10 cellular contexts compared by ENCODE assay signal in genomic region chrX:37745835-37746234, GRCh38. TPM values are rescaled to one million over a fixed set of nuclear protein-coding genes. Genes with fewer than 3 reads are reported as not detected.
DNase-seq lines count a peak whose midpoint lies in the region; ATAC-seq and TF ChIP-seq lines count a peak whose summit lies in the region.
"Had no signal": no experiment of that assay in that cellular context is flagged by ENCODE, and none has a peak within 500 bp of the region (broad histone marks: within the 10 kb centered on the region; RNA-seq: fewer than 3 reads in every experiment).

No MANE protein-coding gene starts in this region.

- TF ChIP-seq CTCF in tibial nerve (IDR thresholded peaks at IDR 0.05) (no peak), chondrocyte (IDR thresholded peaks at IDR 0.05) (no peak), ascending aorta (IDR thresholded peaks at IDR 0.05) (no peak)

- POLR2A ChIA-PET in activated CD8-positive, alpha-beta T cell treated with anti-CD3 and anti-CD28 coated beads, Interleukin-2, amount 10 ng/mL, durations not matched to agents 7 days and 5 days (lab: Charles Lee) = interaction anchor here (1.5 to 1.9 kb wide), 3 partner anchors 9 to 581 kb away, joined by 4 to 10 read pairs (median 4); partner anchors contain the start of gene RPGR

- intact Hi-C loops in ascending aorta (cut with DNase I) = loop anchor here (5.0 to 10.0 kb wide), 3 partner anchors 81 to 419 kb away; no protein-coding TSS in a partner anchor

- H3K27me3 Mint-ChIP-seq in activated CD8-positive, alpha-beta T cell treated with anti-CD3 and anti-CD28 coated beads, Interleukin-2, amount 10 ng/mL, durations not matched to agents 7 days and 5 days (ENCODE audit: low read depth) = peaks cover 6% of the 10 kb centered on the region
- H3K27me3 Mint-ChIP-seq in chondrocyte (ENCODE audit: low read depth) = peaks cover 10% of the 10 kb centered on the region

- H3K4me1 Mint-ChIP-seq in activated CD8-positive, alpha-beta T cell treated with anti-CD3 and anti-CD28 coated beads, Interleukin-2, amount 10 ng/mL, durations not matched to agents 7 days and 5 days (ENCODE audit: low read depth) = peaks cover 18% of the 10 kb centered on the region
- H3K4me1 Mint-ChIP-seq in chondrocyte (ENCODE audit: low read depth) = no peaks in the 10 kb centered on the region
- H3K4me1 Mint-ChIP-seq: neural crest cell had no signal

- H3K27me3 ChIP-seq in tibial nerve (peaks cover 0 to 5% of the 10 kb centered on the region in 2 donors), ascending aorta (no peaks in the 10 kb centered on the region)
- H3K27me3 ChIP-seq: adrenal gland had no signal

- no peak for TF ChIP-seq POLR2A in tibial nerve (IDR thresholded peaks at IDR 0.05)

- no peaks in the 10 kb centered on the region for H3K9me3 Mint-ChIP-seq in activated CD8-positive, alpha-beta T cell treated with anti-CD3 and anti-CD28 coated beads, Interleukin-2, amount 10 ng/mL, durations not matched to agents 7 days and 5 days (ENCODE audit: insufficient read depth)
- peaks cover 4% of the 10 kb centered on the region for H3K9me3 Mint-ChIP-seq in chondrocyte (ENCODE audit: low read depth)

- peak; percentile 41 for ATAC-seq in GM19438 (IDR thresholded peaks at IDR 0.05; ENCODE audit: low read depth, unreplicated experiment)
- peak; percentile 27 for ATAC-seq in HG03095 (IDR thresholded peaks at IDR 0.05; ENCODE audit: unreplicated experiment)
- peak; percentile 34 for ATAC-seq in activated CD8-positive, alpha-beta T cell treated with anti-CD3 and anti-CD28 coated beads, Interleukin-2, amount 10 ng/mL, durations not matched to agents 7 days and 5 days

- H3K4me1 ChIP-seq in tibial nerve (no peaks in the 10 kb centered on the region), ascending aorta (no peaks in the 10 kb centered on the region)
- H3K4me1 ChIP-seq: adrenal gland had no signal

- in situ Hi-C loops in G401 (cut with HindIII; ENCODE audit: low sequenced_read_pairs) = no loop called here

- no peaks in the 10 kb centered on the region for H3K9me3 ChIP-seq in tibial nerve
- no peaks in the 10 kb centered on the region for H3K9me3 ChIP-seq in ascending aorta
- H3K9me3 ChIP-seq: adrenal gland had no signal

- H3K36me3 ChIP-seq in tibial nerve = no peaks in the 10 kb centered on the region
- no peaks in the 10 kb centered on the region for H3K36me3 ChIP-seq in ascending aorta
- H3K36me3 ChIP-seq: adrenal gland had no signal

- no peaks in the 10 kb centered on the region for H3K36me3 Mint-ChIP-seq in activated CD8-positive, alpha-beta T cell treated with anti-CD3 and anti-CD28 coated beads, Interleukin-2, amount 10 ng/mL, durations not matched to agents 7 days and 5 days (ENCODE audit: low read depth)
- no peaks in the 10 kb centered on the region for H3K36me3 Mint-ChIP-seq in chondrocyte (ENCODE audit: low read depth)

- no peak for TF ChIP-seq EP300 in tibial nerve (IDR thresholded peaks at IDR 0.05)

- no peak overlapping the region for H3K4me3 ChIP-seq in tibial nerve
- H3K4me3 ChIP-seq in ascending aorta = no peak overlapping the region
- H3K4me3 ChIP-seq: adrenal gland had no signal

- CTCF ChIA-PET in activated CD8-positive, alpha-beta T cell treated with anti-CD3 and anti-CD28 coated beads, Interleukin-2, amount 10 ng/mL, durations not matched to agents 7 days and 5 days (lab: Charles Lee) = interaction anchor here (0.6 to 6.6 kb wide), 25 partner anchors 9 to 421 kb away, joined by 3 to 198 read pairs (median 6); partner anchors contain the start of gene CYBB

- H3K4me3 Mint-ChIP-seq in activated CD8-positive, alpha-beta T cell treated with anti-CD3 and anti-CD28 coated beads, Interleukin-2, amount 10 ng/mL, durations not matched to agents 7 days and 5 days = no peak overlapping the region
- H3K4me3 Mint-ChIP-seq in chondrocyte (ENCODE audit: unreplicated experiment) = no peak overlapping the region
- H3K4me3 Mint-ChIP-seq: neural crest cell had no signal

- WGBS in tibial nerve, 2 donors = 82 to 89% methylated on average over 1 of the region's 1 CpG

- H3K27ac Mint-ChIP-seq in activated CD8-positive, alpha-beta T cell treated with anti-CD3 and anti-CD28 coated beads, Interleukin-2, amount 10 ng/mL, durations not matched to agents 7 days and 5 days = peak overlapping the region; percentile 74
- H3K27ac Mint-ChIP-seq in chondrocyte (ENCODE audit: unreplicated experiment) = no peak overlapping the region

- DNase-seq in G401 (ENCODE audit: low spot score) (peak; percentile 3), tibial nerve (ENCODE audit: low spot score in 2 of 2) (no peak), AG08395 (ENCODE audit: low spot score) (no peak), chondrocyte (ENCODE audit: low spot score) (no peak), ascending aorta (ENCODE audit: low spot score in 2 of 2) (no peak)
- no peak for DNase-seq in activated CD8-positive, alpha-beta T cell treated with anti-CD3 and anti-CD28 coated beads, Interleukin-2, amount 10 ng/mL, durations not matched to agents 7 days and 5 days

- no peak overlapping the region for H3K27ac ChIP-seq in tibial nerve
- no peak overlapping the region for H3K27ac ChIP-seq in ascending aorta

RNA-seq across cellular contexts. Expression of gene CYBB, which starts 34.0 kb away (rescaled TPM):
- not detected in 2 replicates for total RNA-seq in G401 (2014; rRNA removed; shearing (Covaris generic))
- total RNA-seq in activated CD8-positive, alpha-beta T cell treated with anti-CD3 and anti-CD28 coated beads, Interleukin-2, amount 10 ng/mL, durations not matched to agents 7 days and 5 days = not detected
- total RNA-seq in tibial nerve (10 to 100 TPM; 19.5 to 26.0 (median 21.8) TPM), chondrocyte (not detected in 3 replicates), ascending aorta (19.7 TPM)
- total RNA-seq: neural crest cell had no signal

Comparison
In these comparisons a context has a peak if more than half of its experiments do, and no peak if none do; other contexts are left out.
1. RNA of gene CYBB, which starts 34.0 kb away (total RNA-seq): 19.5 to 26.0 TPM in tibial nerve and 19.7 TPM in ascending aorta (single experiment); not detected in activated CD8-positive, alpha-beta T cell treated with anti-CD3 and anti-CD28 coated beads, Interleukin-2, amount 10 ng/mL, durations not matched to agents 7 days and 5 days, not detected in chondrocyte and not detected in G401; every median in the first group is over 10 times any median in the second.
2. Peak in every context shown above with its lines, with median percentiles within 50 percentile points of each other: ATAC-seq.